Comparison of ENCODE assay signal across 5 cellular contexts in genomic region chr11:45840251-45840650, GRCh38. TPM values are rescaled to one million over a fixed set of nuclear protein-coding genes. Genes with fewer than 3 reads are reported as not detected.
A peak's percentile ranks its signal among the peaks of the same experiment; 100 is the strongest.
DNase-seq lines count a peak whose midpoint lies in the region; ATAC-seq and TF ChIP-seq lines count a peak whose summit lies in the region.
"Not testable (repeated sequence)": the region's sequence is repeated elsewhere in the genome, so short reads cannot be mapped to it uniquely, and the experiment has no call there.
"Had no signal": no experiment of that assay in that cellular context is flagged by ENCODE, and none has a peak within 500 bp of the region (broad histone marks: within the 10 kb centered on the region; RNA-seq: fewer than 3 reads in every experiment).

No MANE protein-coding gene starts in this region.

- H3K36me3 ChIP-seq in GM23338 (ENCODE audit: insufficient read depth) = not testable (repeated sequence)

- not testable (repeated sequence) for H3K27ac ChIP-seq in GM23338 (ENCODE audit: low read depth)

- not testable (repeated sequence) for H3K9me2 ChIP-seq in GM23338 (ENCODE audit: insufficient read depth)

- not testable (repeated sequence) for H3K4me1 Mint-ChIP-seq in GM23338; chondrocyte (ENCODE audit: low read depth)
- peaks cover 15% of the 10 kb centered on the region for H3K4me1 Mint-ChIP-seq in memory B cell

- peak overlapping the region; percentile 77; the same call in 1 of the 2 replicates for H2AFZ ChIP-seq in GM23338

- ATAC-seq in GM23338; memory B cell (ENCODE audit: low read depth): not testable (repeated sequence)

- not testable (repeated sequence) for H3K4me3 ChIP-seq in GM23338

- H3K79me2 ChIP-seq in GM23338 (replicated peaks; ENCODE audit: insufficient read depth) = not testable (repeated sequence)

- not testable (repeated sequence) for H3K4me1 ChIP-seq in GM23338 (ENCODE audit: insufficient read depth)

- H3F3A ChIP-seq in GM23338 (replicated peaks; ENCODE audit: low read depth) = not testable (repeated sequence)

- H3K4me3 Mint-ChIP-seq in GM23338; chondrocyte (ENCODE audit: unreplicated experiment); memory B cell: not testable (repeated sequence)

- H3K27ac Mint-ChIP-seq in GM23338; chondrocyte (ENCODE audit: unreplicated experiment): not testable (repeated sequence)
- H3K27ac Mint-ChIP-seq in memory B cell = peak overlapping the region; percentile 5

- not testable (repeated sequence) for H3K4me2 ChIP-seq in GM23338

- H3K27me3 Mint-ChIP-seq in GM23338 (ENCODE audit: insufficient read depth, low read depth, poor library complexity); memory B cell: not testable (repeated sequence)
- H3K27me3 Mint-ChIP-seq in chondrocyte (ENCODE audit: low read depth) = peaks cover 43% of the 10 kb centered on the region

- not testable (repeated sequence) for H4K20me1 ChIP-seq in GM23338 (replicated peaks; ENCODE audit: insufficient read depth)

- not testable (repeated sequence) for H3K36me3 Mint-ChIP-seq in GM23338 (ENCODE audit: low read depth); chondrocyte (ENCODE audit: low read depth); memory B cell

- not testable (repeated sequence) for DNase-seq in GM23338 (ENCODE audit: low spot score); memory B cell (ENCODE audit: low spot score in 2 of 2)
- DNase-seq in chondrocyte (ENCODE audit: low spot score) = peak; percentile 50
- peak; percentile 77 for DNase-seq in mesenteric fat pad (ENCODE audit: low spot score)

- not testable (repeated sequence) for H3K9me3 Mint-ChIP-seq in GM23338; chondrocyte (ENCODE audit: low read depth); memory B cell

- H3K27me3 ChIP-seq in GM23338 (ENCODE audit: insufficient read depth) = not testable (repeated sequence)

- TF ChIP-seq CTCF in GM23338 (conservative IDR thresholded peaks at IDR 0.05; ENCODE audit: low read depth in 2 of 2); chondrocyte (IDR thresholded peaks at IDR 0.05): not testable (repeated sequence)

RNA-seq across cellular contexts. Expression of gene CRY2, which starts 7.0 kb away (rescaled TPM):
- total RNA-seq in GM23338 (2014; rRNA removed; shearing (Covaris generic)) = 14.6 and 15.4 TPM in 2 replicates
- polyA plus RNA-seq in GM23338 (2016; fragmentation: Nextera tagmentation; extraction: Ambion mirVana) = 5.6 and 9.5 TPM in 2 replicates
- 12.2 to 16.8 TPM (median 13.8 TPM) in 3 replicates for total RNA-seq in chondrocyte
- total RNA-seq in mesenteric fat pad = 69.9 TPM

RNA-seq across cellular contexts. Expression of gene SLC35C1, which starts 35.3 kb away (rescaled TPM):
- 6.9 and 11.0 TPM in 2 replicates for total RNA-seq in GM23338 (2014; rRNA removed; shearing (Covaris generic))
- 6.8 and 7.7 TPM in 2 replicates for polyA plus RNA-seq in GM23338 (2016; fragmentation: Nextera tagmentation; extraction: Ambion mirVana)
- total RNA-seq in chondrocyte (22.7 to 33.1 TPM (median 31.9 TPM) in 3 replicates), mesenteric fat pad (81.0 TPM)

RNA-seq across cellular contexts. Expression of gene MAPK8IP1, which starts 45.2 kb away (rescaled TPM):
- total RNA-seq in GM23338 (2014; rRNA removed; shearing (Covaris generic)) = 34.1 and 39.4 TPM in 2 replicates
- polyA plus RNA-seq in GM23338 (2016; fragmentation: Nextera tagmentation; extraction: Ambion mirVana) = 5.9 and 6.8 TPM in 2 replicates
- 6.7 to 10.8 TPM (median 9.6 TPM) in 3 replicates for total RNA-seq in chondrocyte
- total RNA-seq in mesenteric fat pad = 4.2 TPM
- polyA plus RNA-seq: CD14-positive monocyte had no signal
